In the genomic region with DNA sequence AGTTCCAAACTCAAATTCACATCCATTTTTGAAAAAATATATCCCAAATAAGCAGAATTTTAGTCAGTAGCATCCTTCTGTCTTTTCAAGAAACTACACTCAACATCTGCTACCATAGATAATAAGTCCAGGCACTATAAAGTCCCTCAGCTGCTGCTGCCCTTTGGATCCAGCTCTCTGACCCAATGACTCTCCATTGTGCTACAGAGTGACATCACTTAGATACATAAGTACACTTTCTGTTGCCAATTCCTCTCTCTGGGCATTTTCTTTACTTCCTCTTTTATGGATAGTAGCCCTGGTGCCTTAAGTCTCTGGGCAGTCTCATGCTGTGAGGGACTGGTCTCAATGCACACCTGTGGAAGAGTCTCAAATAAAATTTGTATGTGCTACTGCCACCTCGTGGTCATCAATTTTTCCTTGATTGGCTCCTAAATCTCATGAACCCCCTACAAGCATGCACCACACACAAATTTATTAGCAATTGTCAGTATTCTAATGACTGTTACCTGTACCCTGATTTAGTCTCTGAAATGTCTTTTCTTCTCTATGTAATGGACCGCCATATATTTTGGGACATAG, we compare ENCODE assay signal across 7 cellular contexts.
DNase-seq lines count a peak whose midpoint lies in the region; ATAC-seq and TF ChIP-seq lines count a peak whose summit lies in the region.

No MANE protein-coding gene starts in this region.

- TF ChIP-seq CTCF in GM12875 (IDR thresholded peaks at IDR 0.05; ENCODE audit: borderline replicate concordance, insufficient read depth, low read depth, low read length) (peak; percentile 34; the same call in 1 of the 2 replicates), mesothelial cell of epicardium (IDR thresholded peaks at IDR 0.05; ENCODE audit: unreplicated experiment) (peak; percentile 27), omental fat pad (IDR thresholded peaks at IDR 0.05) (no peak)

- no peaks in the 10 kb centered on the region for H3K27me3 Mint-ChIP-seq in mesothelial cell of epicardium (ENCODE audit: low read depth)
- no peaks in the 10 kb centered on the region for H3K27me3 Mint-ChIP-seq in naive thymus-derived CD8-positive, alpha-beta T cell

- peaks cover 38% of the 10 kb centered on the region for H3K9me3 Mint-ChIP-seq in mesothelial cell of epicardium
- peaks cover 2 to 30% (median 7%) of the 10 kb centered on the region in 9 donors for H3K9me3 Mint-ChIP-seq in naive thymus-derived CD8-positive, alpha-beta T cell

- ATAC-seq in GM21515 (IDR thresholded peaks at IDR 0.05; ENCODE audit: unreplicated experiment) = peak; percentile 66
- no peak for ATAC-seq in omental fat pad (ENCODE audit: low FRiP score)
- no peak for ATAC-seq in naive thymus-derived CD8-positive, alpha-beta T cell

- H3K36me3 Mint-ChIP-seq in mesothelial cell of epicardium = peaks cover 14% of the 10 kb centered on the region
- no peaks in the 10 kb centered on the region for H3K36me3 Mint-ChIP-seq in naive thymus-derived CD8-positive, alpha-beta T cell

- no peak overlapping the region for H3K27ac Mint-ChIP-seq in mesothelial cell of epicardium
- H3K27ac Mint-ChIP-seq in naive thymus-derived CD8-positive, alpha-beta T cell = no peak overlapping the region

- DNase-seq in KBM-7 = peak; percentile 61
- DNase-seq in amniotic epithelial cell (ENCODE audit: low read depth) = peak; percentile 42
- no peak for DNase-seq in mesothelial cell of epicardium (ENCODE audit: low spot score in 2 of 2, unreplicated experiment in 2 of 2)
- no peak for DNase-seq in omental fat pad (ENCODE audit: low spot score)
- no peak for DNase-seq in naive thymus-derived CD8-positive, alpha-beta T cell

- no peak overlapping the region for H3K4me3 ChIP-seq in GM12875 (ENCODE audit: low read depth, low read length)

- H3K4me1 Mint-ChIP-seq in mesothelial cell of epicardium = no peaks in the 10 kb centered on the region
- H3K4me1 Mint-ChIP-seq in naive thymus-derived CD8-positive, alpha-beta T cell = no peaks in the 10 kb centered on the region

- no peak overlapping the region for H3K4me3 Mint-ChIP-seq in mesothelial cell of epicardium
- no peak overlapping the region for H3K4me3 Mint-ChIP-seq in naive thymus-derived CD8-positive, alpha-beta T cell

- in situ Hi-C loops in KBM-7 (cut with MboI; ENCODE audit: low pct_unique_long_range_greater_than_20kb, low sequenced_read_pairs) = no loop called here

- POLR2A ChIA-PET in naive thymus-derived CD8-positive, alpha-beta T cell (lab: Charles Lee) = no interaction called here

Comparison
In these comparisons a context has a peak if more than half of its experiments do, and no peak if none do; other contexts are left out.
1. CTCF ChIP-seq: peak in GM12875 (single experiment) and mesothelial cell of epicardium (single experiment); none in omental fat pad (0 of 3).
2. DNase-seq: peak in KBM-7 (single experiment) and amniotic epithelial cell (single experiment); none in mesothelial cell of epicardium (0 of 2), omental fat pad (single experiment) and naive thymus-derived CD8-positive, alpha-beta T cell (0 of 10).